ENCODE assay signal across 1 cellular context in genomic region chr6:135321012-135321621, GRCh38.
TF ChIP-seq lines count a peak whose summit lies in the region.

No MANE protein-coding gene starts in this region.

TF ChIP-seq in K562, 482 proteins besides CTCF, POLR2A, EP300 and RAD21 (continued from another document and continues in another):
- TF ChIP-seq HMGN3 (IDR thresholded peaks at IDR 0.05; ENCODE audit: borderline replicate concordance, extremely low read depth, insufficient read length, low read depth, low read length) (peak; percentile 69), THRAP3 (IDR thresholded peaks at IDR 0.05; ENCODE audit: borderline replicate concordance) (no peak), ZNF217 (CRISPR knock-in tag; IDR thresholded peaks at IDR 0.05) (no peak), DIDO1 (tag; IDR thresholded peaks at IDR 0.05; ENCODE audit: low read depth) (no peak), HMG20A (CRISPR knock-in tag; conservative IDR thresholded peaks at IDR 0.05) (no peak), NR0B1 (IDR thresholded peaks at IDR 0.05; ENCODE audit: partially characterized antibody) (no peak), PHF20 (IDR thresholded peaks at IDR 0.05; ENCODE audit: partially characterized antibody) (no peak), SMARCA5 (IDR thresholded peaks at IDR 0.05) (peak; percentile 67; the same call in 1 of the 2 replicates), CHD7 (IDR thresholded peaks at IDR 0.05; ENCODE audit: low read depth, low read length) (no peak), PCBP1 (IDR thresholded peaks at IDR 0.05; ENCODE audit: low read depth, low read length, poor library complexity, severe bottlenecking) (no peak), SIRT6 (IDR thresholded peaks at IDR 0.05; ENCODE audit: low read depth, low read length) (no peak), TEAD2 (tag; IDR thresholded peaks at IDR 0.05) (no peak), SUPT5H (IDR thresholded peaks at IDR 0.05) (peak; percentile 48), UBTF (IDR thresholded peaks at IDR 0.05; ENCODE audit: borderline replicate concordance in 1 of 2, low read depth in 2 of 2, low read length in 2 of 2) (no peak), ZNF778 (CRISPR knock-in tag; IDR thresholded peaks at IDR 0.05) (no peak), SIN3A (IDR thresholded peaks at IDR 0.05; ENCODE audit: borderline replicate concordance in 2 of 2, control insufficient read depth in 1 of 2, low read depth in 2 of 2, low read length in 2 of 2) (no peak), PURB (CRISPR knock-in tag; IDR thresholded peaks at IDR 0.05; ENCODE audit: low read depth) (no peak), PRDM10 (IDR thresholded peaks at IDR 0.05; ENCODE audit: partially characterized antibody) (peak; percentile 76), ATF3 (IDR thresholded peaks at IDR 0.05) (peak; percentile 14; the same call in 1 of the 2 replicates), ATF3 (CRISPR knock-in tag; conservative IDR thresholded peaks at IDR 0.05) (no peak), KLF13 (tag; IDR thresholded peaks at IDR 0.05; ENCODE audit: borderline replicate concordance, low read depth) (no peak), CBFA2T2 (conservative IDR thresholded peaks at IDR 0.05) (peak; percentile 91), XRCC3 (IDR thresholded peaks at IDR 0.05) (no peak), MAFG (tag; conservative IDR thresholded peaks at IDR 0.05) (peak; percentile 45), FOXJ2 (tag; IDR thresholded peaks at IDR 0.05) (no peak), NBN (IDR thresholded peaks at IDR 0.05; ENCODE audit: low read depth) (peak; percentile 63; the same call in 1 of the 2 replicates), CBX1 (IDR thresholded peaks at IDR 0.05; ENCODE audit: low read depth) (no peak), BCOR (IDR thresholded peaks at IDR 0.05) (peak; percentile 82), HOMEZ (CRISPR knock-in tag; IDR thresholded peaks at IDR 0.05) (no peak), ZNF24 (IDR thresholded peaks at IDR 0.05) (no peak)
- TF ChIP-seq, protein P1, sequence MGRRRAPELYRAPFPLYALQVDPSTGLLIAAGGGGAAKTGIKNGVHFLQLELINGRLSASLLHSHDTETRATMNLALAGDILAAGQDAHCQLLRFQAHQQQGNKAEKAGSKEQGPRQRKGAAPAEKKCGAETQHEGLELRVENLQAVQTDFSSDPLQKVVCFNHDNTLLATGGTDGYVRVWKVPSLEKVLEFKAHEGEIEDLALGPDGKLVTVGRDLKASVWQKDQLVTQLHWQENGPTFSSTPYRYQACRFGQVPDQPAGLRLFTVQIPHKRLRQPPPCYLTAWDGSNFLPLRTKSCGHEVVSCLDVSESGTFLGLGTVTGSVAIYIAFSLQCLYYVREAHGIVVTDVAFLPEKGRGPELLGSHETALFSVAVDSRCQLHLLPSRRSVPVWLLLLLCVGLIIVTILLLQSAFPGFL (CRISPR knock-in tag; IDR thresholded peaks at IDR 0.05), result no peak
- TF ChIP-seq, protein P2, sequence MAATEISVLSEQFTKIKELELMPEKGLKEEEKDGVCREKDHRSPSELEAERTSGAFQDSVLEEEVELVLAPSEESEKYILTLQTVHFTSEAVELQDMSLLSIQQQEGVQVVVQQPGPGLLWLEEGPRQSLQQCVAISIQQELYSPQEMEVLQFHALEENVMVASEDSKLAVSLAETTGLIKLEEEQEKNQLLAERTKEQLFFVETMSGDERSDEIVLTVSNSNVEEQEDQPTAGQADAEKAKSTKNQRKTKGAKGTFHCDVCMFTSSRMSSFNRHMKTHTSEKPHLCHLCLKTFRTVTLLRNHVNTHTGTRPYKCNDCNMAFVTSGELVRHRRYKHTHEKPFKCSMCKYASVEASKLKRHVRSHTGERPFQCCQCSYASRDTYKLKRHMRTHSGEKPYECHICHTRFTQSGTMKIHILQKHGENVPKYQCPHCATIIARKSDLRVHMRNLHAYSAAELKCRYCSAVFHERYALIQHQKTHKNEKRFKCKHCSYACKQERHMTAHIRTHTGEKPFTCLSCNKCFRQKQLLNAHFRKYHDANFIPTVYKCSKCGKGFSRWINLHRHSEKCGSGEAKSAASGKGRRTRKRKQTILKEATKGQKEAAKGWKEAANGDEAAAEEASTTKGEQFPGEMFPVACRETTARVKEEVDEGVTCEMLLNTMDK (IDR thresholded peaks at IDR 0.05; ENCODE audit: borderline replicate concordance, insufficient read depth, low read depth, low read length, poor library complexity, severe bottlenecking), result no peak
